Comparison of ENCODE assay signal across 1 cellular context in the genomic region with DNA sequence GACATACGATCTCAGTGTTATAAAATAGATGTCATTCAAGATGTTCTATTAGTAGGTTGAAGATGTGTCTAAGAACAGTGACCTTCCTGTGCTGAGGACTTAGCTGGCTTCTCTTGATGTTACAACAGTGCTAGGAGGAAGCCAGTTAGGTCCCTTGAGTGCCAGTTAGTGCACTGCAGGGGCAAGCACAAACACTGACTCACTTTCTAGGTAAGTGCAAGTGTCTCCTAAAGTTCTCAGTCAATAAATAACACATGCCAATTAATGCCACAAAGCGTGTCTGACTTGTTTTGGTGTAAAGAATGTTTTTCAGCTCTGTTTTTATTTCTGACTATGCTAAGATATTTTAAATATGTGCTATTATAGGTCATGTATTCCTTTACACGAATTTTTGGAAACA.
TF ChIP-seq lines count a peak whose summit lies in the region.

No MANE protein-coding gene starts in this region.

TF ChIP-seq in GM23338, 12 proteins besides CTCF, POLR2A, EP300 and RAD21 (continued from another document):
- TF ChIP-seq ZNF462 (CRISPR knock-in tag; IDR thresholded peaks at IDR 0.05): no peak
- no peak for TF ChIP-seq NANOG (IDR thresholded peaks at IDR 0.05; ENCODE audit: borderline replicate concordance)
- TF ChIP-seq JUNB (IDR thresholded peaks at IDR 0.05; ENCODE audit: unreplicated experiment): no peak
- no peak for TF ChIP-seq ZNF331 (CRISPR knock-in tag; IDR thresholded peaks at IDR 0.05; ENCODE audit: low read depth)
- TF ChIP-seq STAT1 (IDR thresholded peaks at IDR 0.05; ENCODE audit: unreplicated experiment): no peak
